19 cellular contexts compared by ENCODE assay signal in the genomic region with DNA sequence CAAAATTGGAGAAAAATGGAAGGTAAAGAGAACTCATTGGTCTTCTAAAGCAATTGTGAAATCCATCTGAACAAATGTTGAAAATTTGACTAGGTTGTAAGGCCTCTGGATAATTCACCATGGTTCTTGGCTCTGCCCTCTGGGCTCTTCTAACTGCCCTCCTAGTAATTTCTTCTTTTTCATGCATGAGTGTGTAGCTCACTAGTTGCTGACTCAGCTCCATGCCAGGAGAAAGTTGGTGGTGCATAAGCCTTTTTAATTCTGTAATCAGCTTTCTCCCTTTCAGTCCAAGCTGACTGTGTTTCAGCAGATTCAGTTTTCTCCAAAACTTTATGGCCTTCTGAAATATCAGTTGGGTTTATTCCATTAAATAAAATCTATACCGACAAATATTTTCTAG.
DNase-seq lines count a peak whose midpoint lies in the region; ATAC-seq and TF ChIP-seq lines count a peak whose summit lies in the region.
"Had no signal": no experiment of that assay in that cellular context is flagged by ENCODE, and none has a peak within 500 bp of the region (broad histone marks: within the 10 kb centered on the region; RNA-seq: fewer than 3 reads in every experiment).

No MANE protein-coding gene starts in this region.

- no peak for ATAC-seq in GM18870 (IDR thresholded peaks at IDR 0.05; ENCODE audit: unreplicated experiment)
- no peak for ATAC-seq in left lobe of liver
- ATAC-seq: GM23338, HCT116 had no signal

- DNase-seq in NCI-H82 (lab: John Stamatoyannopoulos, UW) (peak; percentile 64), epithelial cell of proximal tubule (ENCODE audit: low read depth) (peak; percentile 18), left kidney (ENCODE audit: low read depth, low spot score) (peak; percentile 27), globus pallidus (ENCODE audit: low spot score) (no peak), left lobe of liver (ENCODE audit: low spot score) (no peak)
- no peak for DNase-seq in activated naive CD4-positive, alpha-beta T cell (lab: John Stamatoyannopoulos, UW)
- DNase-seq: ACHN; CD4-positive, alpha-beta memory T cell; DMS153; DMS79; GDM1; H7; HFFc6 had no signal

- TF ChIP-seq CTCF in 22Rv1 (IDR thresholded peaks at IDR 0.05): no peak
- TF ChIP-seq CTCF in epithelial cell of proximal tubule (conservative IDR thresholded peaks at IDR 0.05; ENCODE audit: low read depth, low read length): no peak

- peak overlapping the region; percentile 92 for H3K27ac ChIP-seq in 22Rv1
- H3K27ac ChIP-seq: BLaER1, HL-60 had no signal

- no peak overlapping the region for H3K4me3 ChIP-seq in epithelial cell of proximal tubule (ENCODE audit: low read depth, low read length)
- H3K4me3 ChIP-seq: BLaER1, GM23338 had no signal

Comparison
In these comparisons a context has a peak if more than half of its experiments do, and no peak if none do; other contexts are left out.
1. DNase-seq: peak in NCI-H82 (single experiment), epithelial cell of proximal tubule (single experiment) and left kidney (single experiment); none in globus pallidus (single experiment), activated naive CD4-positive, alpha-beta T cell (0 of 4) and left lobe of liver (single experiment).